ENCODE assay signal across 8 cellular contexts in genomic region chr10:80260295-80261243, GRCh38. TPM values are rescaled to one million over a fixed set of nuclear protein-coding genes. Genes with fewer than 3 reads are reported as not detected.
DNase-seq lines count a peak whose midpoint lies in the region; FAIRE-seq and TF ChIP-seq lines count a peak whose summit lies in the region.

No MANE protein-coding gene starts in this region.

- DNase-seq in AG08396 (ENCODE audit: low spot score) (peak; percentile 51), NCI-H2227 treated with DMSO at 0.1 percent for 48 hours (lab: John Stamatoyannopoulos, UW) (peak; percentile 6), astrocyte of the hippocampus (ENCODE audit: low read depth, low spot score) (peak; percentile 58), kidney (no peak), stomach (no peak), SIG-M5 treated with dmso at 0.1 percent for 504 hours (lab: John Stamatoyannopoulos, UW; ENCODE audit: unreplicated experiment) (no peak), GM12892 (ENCODE audit: insufficient read length) (no peak)

- no peaks in the 10 kb centered on the region for H3K9me3 ChIP-seq in kidney (ENCODE audit: control insufficient read depth in 1 of 2, low read length in 2 of 2)
- no peaks in the 10 kb centered on the region for H3K9me3 ChIP-seq in stomach

- FAIRE-seq in kidney (lab: Jason Lieb, UNC) (no peak), GM12892 (lab: Jason Lieb, UNC) (no peak)

- WGBS in stomach, 5 donors, result 52 to 59% (median 56%) methylated on average over 19 of the region's 19 CpGs

- intact Hi-C loops in kidney (cut with DNase I) (no loop called here), stomach (cut with DNase I; ENCODE audit: low total_unique reads) (no loop called here)

- H3K4me3 ChIP-seq in kidney (ENCODE audit: low read length in 2 of 2) (no peak overlapping the region), stomach (no peak overlapping the region)

- H3K9ac ChIP-seq in kidney (ENCODE audit: low read length in 2 of 2), result no peak overlapping the region

- TF ChIP-seq CTCF in GM12873 (IDR thresholded peaks at IDR 0.05; ENCODE audit: insufficient read depth, low read depth, low read length, missing control alignments) (peak; percentile 87), kidney (IDR thresholded peaks at IDR 0.05; ENCODE audit: borderline replicate concordance, extremely low read depth, insufficient read depth) (peak; percentile 80), stomach (IDR thresholded peaks at IDR 0.05) (peak in 5 of 7 experiments; percentile 47 to 78 (median 59))

- peaks cover 0 to 15% (median 0%) of the 10 kb centered on the region in 3 donors for H3K27me3 ChIP-seq in stomach

- H3K36me3 ChIP-seq in kidney (ENCODE audit: control insufficient read depth in 1 of 2, insufficient read depth in 2 of 2, low read length in 2 of 2), result no peaks in the 10 kb centered on the region
- H3K36me3 ChIP-seq in stomach, result no peaks in the 10 kb centered on the region

- H3K4me1 ChIP-seq in kidney (ENCODE audit: control insufficient read depth in 1 of 2, insufficient read depth in 1 of 2, low read depth in 1 of 2, low read length in 2 of 2) (no peaks in the 10 kb centered on the region), stomach (no peaks in the 10 kb centered on the region)

- no peak for TF ChIP-seq EP300 in stomach (IDR thresholded peaks at IDR 0.05)

- TF ChIP-seq POLR2A in stomach (IDR thresholded peaks at IDR 0.05) (no peak), GM12892 (IDR thresholded peaks at IDR 0.05; ENCODE audit: low read depth, low read length) (no peak)

- H3K27ac ChIP-seq in kidney (ENCODE audit: low read depth in 2 of 2, low read length in 2 of 2) (no peak overlapping the region), stomach (no peak overlapping the region)

RNA-seq across cellular contexts. Expression of gene MAT1A, which starts 28.9 kb away (rescaled TPM):
- total RNA-seq in kidney, result 1.1 TPM
- polyA plus RNA-seq in kidney (ENCODE audit: insufficient read depth, low read depth, low replicate concordance), result 2.9 TPM
- total RNA-seq in stomach, result not detected
- 1 to 10 TPM in 1 of 3 donors, under 1 TPM in 2; 0.23 to 1.1 (median 0.31) TPM for polyA plus RNA-seq in stomach
- not detected for polyA plus RNA-seq in GM12892 (2012; ENCODE audit: missing spikeins)

RNA-seq across cellular contexts. Expression of gene ANXA11, which starts 55.2 kb away (rescaled TPM):
- total RNA-seq in kidney (435 TPM), stomach (100 to 1,000 TPM in 3 of 5 donors, 10 to 100 TPM in 2; 91.4 to 293 (median 109) TPM)
- polyA plus RNA-seq in kidney (ENCODE audit: insufficient read depth, low read depth, low replicate concordance) (543 TPM), stomach (100 to 1,000 TPM; 171 to 208 (median 181) TPM)
- 107 TPM for polyA plus RNA-seq in GM12892 (2012; ENCODE audit: missing spikeins)

Comparison
In these comparisons a context has a peak if more than half of its experiments do, and no peak if none do; other contexts are left out.
1. DNase-seq: peak in AG08396 (single experiment), NCI-H2227 treated with DMSO at 0.1 percent for 48 hours (single experiment) and astrocyte of the hippocampus (single experiment); none in kidney (single experiment), stomach (single experiment), SIG-M5 treated with dmso at 0.1 percent for 504 hours (single experiment) and GM12892 (single experiment).
2. Peak in every context shown above with its lines, with median percentiles within 50 percentile points of each other: CTCF ChIP-seq.